Comparison of ENCODE assay signal across 1 cellular context in genomic region chr12:53675701-53676607, GRCh38.
TF ChIP-seq lines count a peak whose summit lies in the region.

TSS of gene ATP5MC2 (minus strand) at chr12:53676083. CDS start at chr12:53672614, 3,469 bp downstream.

TF ChIP-seq in HepG2, 621 proteins besides CTCF, POLR2A, EP300 and RAD21 (continued from another document and continues in another):
- TF ChIP-seq ZKSCAN8 (CRISPR knock-in tag; IDR thresholded peaks at IDR 0.05; ENCODE audit: borderline replicate concordance) (peak; percentile 76; the same call in 1 of the 2 replicates), RBM39 (IDR thresholded peaks at IDR 0.05; ENCODE audit: low read depth, low read length, poor library complexity, severe bottlenecking) (peak; percentile 92), HNRNPH1 (optimal IDR thresholded peaks at IDR 0.05; ENCODE audit: low read depth, low read length) (peak; percentile 39), CENPX (CRISPR knock-in tag; IDR thresholded peaks at IDR 0.05) (no peak), ZNF460 (CRISPR knock-in tag; IDR thresholded peaks at IDR 0.05; ENCODE audit: borderline replicate concordance) (no peak; the same call in 1 of the 2 replicates), ZNF234 (CRISPR knock-in tag; conservative IDR thresholded peaks at IDR 0.05) (peak; percentile 73), ZNF530 (CRISPR knock-in tag; IDR thresholded peaks at IDR 0.05; ENCODE audit: low read depth) (no peak), DBP (CRISPR knock-in tag; IDR thresholded peaks at IDR 0.05; ENCODE audit: not compliant biosample characterization) (peak; percentile 74), POLR2AphosphoS5 (IDR thresholded peaks at IDR 0.05; ENCODE audit: low read depth, low read length) (peak; percentile 89), ZNF605 (CRISPR knock-in tag; IDR thresholded peaks at IDR 0.05) (peak; percentile 97), ZNF839 (CRISPR knock-in tag; IDR thresholded peaks at IDR 0.05; ENCODE audit: borderline replicate concordance) (no peak; the same call in 1 of the 2 replicates), ZNF17 (CRISPR knock-in tag; IDR thresholded peaks at IDR 0.05) (peak; percentile 53; the same call in 1 of the 2 replicates), ESRRA (CRISPR knock-in tag; IDR thresholded peaks at IDR 0.05; ENCODE audit: low read depth) (peak; percentile 79; the same call in 1 of the 2 replicates), ZFX (CRISPR knock-in tag; IDR thresholded peaks at IDR 0.05; ENCODE audit: low read depth) (peak; percentile 98), HMGA1 (CRISPR knock-in tag; conservative IDR thresholded peaks at IDR 0.05) (no peak), MBNL3 (CRISPR knock-in tag; conservative IDR thresholded peaks at IDR 0.05) (no peak), ZNF382 (CRISPR knock-in tag; IDR thresholded peaks at IDR 0.05; ENCODE audit: borderline replicate concordance) (no peak), RFXAP (CRISPR knock-in tag; IDR thresholded peaks at IDR 0.05; ENCODE audit: borderline replicate concordance) (0 out of 2 replicates have a peak, but pooled peaks have one; percentile 62), FOXP1 (IDR thresholded peaks at IDR 0.05) (no peak), FOXP1 (CRISPR knock-in tag; IDR thresholded peaks at IDR 0.05) (no peak), JARID2 (CRISPR knock-in tag; IDR thresholded peaks at IDR 0.05; ENCODE audit: insufficient replicate concordance) (no peak), ZNF747 (CRISPR knock-in tag; IDR thresholded peaks at IDR 0.05; ENCODE audit: borderline replicate concordance) (peak; percentile 28; the same call in 1 of the 2 replicates), SP2 (CRISPR knock-in tag; IDR thresholded peaks at IDR 0.05) (peak; percentile 57; the same call in 1 of the 2 replicates), SRF (IDR thresholded peaks at IDR 0.05; ENCODE audit: low read depth, low read length) (no peak), ZNF431 (CRISPR knock-in tag; IDR thresholded peaks at IDR 0.05; ENCODE audit: borderline replicate concordance, low read depth) (peak; percentile 63), FOXC1 (CRISPR knock-in tag; IDR thresholded peaks at IDR 0.05; ENCODE audit: borderline replicate concordance) (peak; percentile 56; the same call in 1 of the 2 replicates), ZNF572 (CRISPR knock-in tag; IDR thresholded peaks at IDR 0.05) (peak; percentile 95; the same call in 1 of the 2 replicates), HNRNPL (IDR thresholded peaks at IDR 0.05; ENCODE audit: low read depth, low read length) (peak; percentile 67), ZNF598 (CRISPR knock-in tag; IDR thresholded peaks at IDR 0.05; ENCODE audit: borderline replicate concordance) (peak; percentile 92; the same call in 1 of the 2 replicates), ZNF292 (CRISPR knock-in tag; IDR thresholded peaks at IDR 0.05; ENCODE audit: borderline replicate concordance, low read depth) (peak; percentile 83), ISX (CRISPR knock-in tag; conservative IDR thresholded peaks at IDR 0.05) (no peak), ZNF143 (CRISPR knock-in tag; IDR thresholded peaks at IDR 0.05) (peak; percentile 30; the same call in 1 of the 2 replicates), CBX2 (IDR thresholded peaks at IDR 0.05; ENCODE audit: low read depth, low read length) (no peak), CBX2 (CRISPR knock-in tag; IDR thresholded peaks at IDR 0.05; ENCODE audit: low read depth) (no peak), MAZ (IDR thresholded peaks at IDR 0.05; ENCODE audit: borderline replicate concordance, low read depth, low read length) (no peak), MAZ (CRISPR knock-in tag; IDR thresholded peaks at IDR 0.05; ENCODE audit: low read depth) (peak; percentile 78), ARID2 (CRISPR knock-in tag; IDR thresholded peaks at IDR 0.05; ENCODE audit: borderline replicate concordance) (peak; percentile 66; the same call in 1 of the 2 replicates), ZNF619 (CRISPR knock-in tag; IDR thresholded peaks at IDR 0.05) (peak; percentile 95), HOXA9 (CRISPR knock-in tag; IDR thresholded peaks at IDR 0.05; ENCODE audit: borderline replicate concordance) (peak; percentile 45), ZSCAN20 (CRISPR knock-in tag; IDR thresholded peaks at IDR 0.05; ENCODE audit: borderline replicate concordance) (peak; percentile 54; the same call in 1 of the 2 replicates), JUND (CRISPR knock-in tag; IDR thresholded peaks at IDR 0.05) (peak; percentile 76; the same call in 1 of the 2 replicates), ZNF407 (CRISPR knock-in tag; IDR thresholded peaks at IDR 0.05; ENCODE audit: not compliant biosample characterization) (peak; percentile 89), ZNF703 (CRISPR knock-in tag; IDR thresholded peaks at IDR 0.05; ENCODE audit: borderline replicate concordance) (no peak; the same call in 1 of the 2 replicates), ZNF660 (CRISPR knock-in tag; IDR thresholded peaks at IDR 0.05; ENCODE audit: borderline replicate concordance, low read depth) (no peak; the same call in 1 of the 2 replicates), YEATS2 (CRISPR knock-in tag; IDR thresholded peaks at IDR 0.05; ENCODE audit: borderline replicate concordance) (peak; percentile 96), REPIN1 (CRISPR knock-in tag; IDR thresholded peaks at IDR 0.05; ENCODE audit: borderline replicate concordance, low read depth) (peak; percentile 99), MIER3 (CRISPR knock-in tag; IDR thresholded peaks at IDR 0.05; ENCODE audit: borderline replicate concordance) (peak; percentile 98), ZNF232 (CRISPR knock-in tag; IDR thresholded peaks at IDR 0.05; ENCODE audit: borderline replicate concordance) (peak; percentile 85; the same call in 1 of the 2 replicates), SIX1 (CRISPR knock-in tag; IDR thresholded peaks at IDR 0.05; ENCODE audit: borderline replicate concordance) (peak; percentile 54; the same call in 1 of the 2 replicates)
- TF ChIP-seq, protein P1, sequence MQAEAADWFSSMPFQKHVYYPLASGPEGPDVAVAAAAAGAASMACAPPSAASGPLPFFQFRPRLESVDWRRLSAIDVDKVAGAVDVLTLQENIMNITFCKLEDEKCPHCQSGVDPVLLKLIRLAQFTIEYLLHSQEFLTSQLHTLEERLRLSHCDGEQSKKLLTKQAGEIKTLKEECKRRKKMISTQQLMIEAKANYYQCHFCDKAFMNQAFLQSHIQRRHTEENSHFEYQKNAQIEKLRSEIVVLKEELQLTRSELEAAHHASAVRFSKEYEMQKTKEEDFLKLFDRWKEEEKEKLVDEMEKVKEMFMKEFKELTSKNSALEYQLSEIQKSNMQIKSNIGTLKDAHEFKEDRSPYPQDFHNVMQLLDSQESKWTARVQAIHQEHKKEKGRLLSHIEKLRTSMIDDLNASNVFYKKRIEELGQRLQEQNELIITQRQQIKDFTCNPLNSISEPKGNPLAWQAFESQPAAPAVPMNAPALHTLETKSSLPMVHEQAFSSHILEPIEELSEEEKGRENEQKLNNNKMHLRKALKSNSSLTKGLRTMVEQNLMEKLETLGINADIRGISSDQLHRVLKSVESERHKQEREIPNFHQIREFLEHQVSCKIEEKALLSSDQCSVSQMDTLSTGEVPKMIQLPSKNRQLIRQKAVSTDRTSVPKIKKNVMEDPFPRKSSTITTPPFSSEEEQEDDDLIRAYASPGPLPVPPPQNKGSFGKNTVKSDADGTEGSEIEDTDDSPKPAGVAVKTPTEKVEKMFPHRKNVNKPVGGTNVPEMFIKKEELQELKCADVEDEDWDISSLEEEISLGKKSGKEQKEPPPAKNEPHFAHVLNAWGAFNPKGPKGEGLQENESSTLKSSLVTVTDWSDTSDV (CRISPR knock-in tag; IDR thresholded peaks at IDR 0.05), result no peak; the same call in 1 of the 2 replicates
- TF ChIP-seq, protein P2, sequence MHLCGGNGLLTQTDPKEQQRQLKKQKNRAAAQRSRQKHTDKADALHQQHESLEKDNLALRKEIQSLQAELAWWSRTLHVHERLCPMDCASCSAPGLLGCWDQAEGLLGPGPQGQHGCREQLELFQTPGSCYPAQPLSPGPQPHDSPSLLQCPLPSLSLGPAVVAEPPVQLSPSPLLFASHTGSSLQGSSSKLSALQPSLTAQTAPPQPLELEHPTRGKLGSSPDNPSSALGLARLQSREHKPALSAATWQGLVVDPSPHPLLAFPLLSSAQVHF (CRISPR knock-in tag; IDR thresholded peaks at IDR 0.05), result peak; percentile 21; the same call in 1 of the 2 replicates
- TF ChIP-seq, protein P3, sequence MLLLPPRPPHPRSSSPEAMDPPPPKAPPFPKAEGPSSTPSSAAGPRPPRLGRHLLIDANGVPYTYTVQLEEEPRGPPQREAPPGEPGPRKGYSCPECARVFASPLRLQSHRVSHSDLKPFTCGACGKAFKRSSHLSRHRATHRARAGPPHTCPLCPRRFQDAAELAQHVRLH (CRISPR knock-in tag; IDR thresholded peaks at IDR 0.05; ENCODE audit: borderline replicate concordance, low read depth), result peak; percentile 98
- TF ChIP-seq, protein P4, sequence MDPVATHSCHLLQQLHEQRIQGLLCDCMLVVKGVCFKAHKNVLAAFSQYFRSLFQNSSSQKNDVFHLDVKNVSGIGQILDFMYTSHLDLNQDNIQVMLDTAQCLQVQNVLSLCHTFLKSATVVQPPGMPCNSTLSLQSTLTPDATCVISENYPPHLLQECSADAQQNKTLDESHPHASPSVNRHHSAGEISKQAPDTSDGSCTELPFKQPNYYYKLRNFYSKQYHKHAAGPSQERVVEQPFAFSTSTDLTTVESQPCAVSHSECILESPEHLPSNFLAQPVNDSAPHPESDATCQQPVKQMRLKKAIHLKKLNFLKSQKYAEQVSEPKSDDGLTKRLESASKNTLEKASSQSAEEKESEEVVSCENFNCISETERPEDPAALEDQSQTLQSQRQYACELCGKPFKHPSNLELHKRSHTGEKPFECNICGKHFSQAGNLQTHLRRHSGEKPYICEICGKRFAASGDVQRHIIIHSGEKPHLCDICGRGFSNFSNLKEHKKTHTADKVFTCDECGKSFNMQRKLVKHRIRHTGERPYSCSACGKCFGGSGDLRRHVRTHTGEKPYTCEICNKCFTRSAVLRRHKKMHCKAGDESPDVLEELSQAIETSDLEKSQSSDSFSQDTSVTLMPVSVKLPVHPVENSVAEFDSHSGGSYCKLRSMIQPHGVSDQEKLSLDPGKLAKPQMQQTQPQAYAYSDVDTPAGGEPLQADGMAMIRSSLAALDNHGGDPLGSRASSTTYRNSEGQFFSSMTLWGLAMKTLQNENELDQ (CRISPR knock-in tag; IDR thresholded peaks at IDR 0.05; ENCODE audit: borderline replicate concordance), result peak; percentile 7; the same call in 1 of the 2 replicates
- TF ChIP-seq, protein P5, sequence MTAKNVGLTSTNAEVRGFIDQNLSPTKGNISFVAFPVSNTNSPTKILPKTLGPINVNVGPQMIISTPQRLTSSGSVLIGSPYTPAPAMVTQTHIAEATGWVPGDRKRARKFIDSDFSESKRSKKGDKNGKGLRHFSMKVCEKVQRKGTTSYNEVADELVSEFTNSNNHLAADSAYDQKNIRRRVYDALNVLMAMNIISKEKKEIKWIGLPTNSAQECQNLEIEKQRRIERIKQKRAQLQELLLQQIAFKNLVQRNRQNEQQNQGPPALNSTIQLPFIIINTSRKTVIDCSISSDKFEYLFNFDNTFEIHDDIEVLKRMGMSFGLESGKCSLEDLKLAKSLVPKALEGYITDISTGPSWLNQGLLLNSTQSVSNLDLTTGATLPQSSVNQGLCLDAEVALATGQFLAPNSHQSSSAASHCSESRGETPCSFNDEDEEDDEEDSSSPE (CRISPR knock-in tag; IDR thresholded peaks at IDR 0.05), result peak; percentile 69; the same call in 1 of the 2 replicates
